ENCODE assay signal across 18 cellular contexts in genomic region chr21:42286416-42286815, GRCh38. TPM values are rescaled to one million over a fixed set of nuclear protein-coding genes. Genes with fewer than 3 reads are reported as not detected.
A peak's percentile ranks its signal among the peaks of the same experiment; 100 is the strongest.
DNase-seq lines count a peak whose midpoint lies in the region; ATAC-seq, FAIRE-seq and TF ChIP-seq lines count a peak whose summit lies in the region.
"Had no signal": no experiment of that assay in that cellular context is flagged by ENCODE, and none has a peak within 500 bp of the region (broad histone marks: within the 10 kb centered on the region; RNA-seq: fewer than 3 reads in every experiment).

No MANE protein-coding gene starts in this region.

- RAD21 ChIA-PET in GM12878 (lab: Charles Lee; ENCODE audit: unreplicated experiment), result interaction anchor here (0.7 to 2.3 kb wide), 18 partner anchors 10 to 250 kb away, joined by 3 to 25 read pairs (median 4); no protein-coding TSS in a partner anchor

- no peak overlapping the region for H2AFZ ChIP-seq in GM12878 (ENCODE audit: control insufficient read depth, low read depth, low read length)

- 30% methylated on average over 12 of the region's 12 CpGs for WGBS in GM12878 (ENCODE audit: insufficient coverage, insufficient replicate concordance, low lambda C conversion rate, missing lambda C conversion rate)

- H3K36me3 ChIP-seq in CD4-positive, CD25-positive, alpha-beta regulatory T cell (ENCODE audit: control insufficient read depth, insufficient read depth, low read length), result peaks cover 77% of the 10 kb centered on the region
- no peaks in the 10 kb centered on the region for H3K36me3 ChIP-seq in GM12878 (ENCODE audit: control insufficient read depth in 2 of 2, insufficient read depth in 2 of 2, low read length in 1 of 2)
- H3K36me3 ChIP-seq: right lobe of liver had no signal

- SMC1A ChIA-PET in GM12878 (lab: Charles Lee; ENCODE audit: uncharacterized antibody, unreplicated experiment), result interaction anchor here (1.0 to 4.8 kb wide), 15 partner anchors 14 to 252 kb away, joined by 3 to 34 read pairs (median 7); no protein-coding TSS in a partner anchor

- no peak for ATAC-seq in CD4-positive, CD25-positive, alpha-beta regulatory T cell (ENCODE audit: low read depth in 2 of 2)
- ATAC-seq in GM18907 (IDR thresholded peaks at IDR 0.05; ENCODE audit: unreplicated experiment) (peak; percentile 73), HG02885 (IDR thresholded peaks at IDR 0.05; ENCODE audit: poor library complexity, unreplicated experiment) (peak; percentile 60), GM12878 (peak; percentile 87), GM21423 (IDR thresholded peaks at IDR 0.05; ENCODE audit: unreplicated experiment) (no peak)
- ATAC-seq: right lobe of liver had no signal

- H4K20me1 ChIP-seq in GM12878 (ENCODE audit: control insufficient read depth, insufficient read depth), result no peaks in the 10 kb centered on the region

- TF ChIP-seq POLR2A in GM12878 (IDR thresholded peaks at IDR 0.05; ENCODE audit: low read depth, low read length), result no peak

- H3K4me2 ChIP-seq in GM12878 (ENCODE audit: control insufficient read depth, insufficient read depth), result peak overlapping the region; percentile 91

- no peak overlapping the region for H3K27ac ChIP-seq in CD4-positive, CD25-positive, alpha-beta regulatory T cell (ENCODE audit: insufficient read depth, low read length, poor library complexity, severe bottlenecking)
- H3K27ac ChIP-seq in GM12878 (ENCODE audit: control insufficient read depth, insufficient read depth), result peak overlapping the region; percentile 4; the same call in 1 of the 2 replicates
- H3K27ac ChIP-seq: right lobe of liver had no signal

- BruUV-seq in GM12878 (replicated peaks; lab: Mats Ljungman, UMichigan), result no TSS peak

- no peak overlapping the region for H3K4me3 Mint-ChIP-seq in CD4-positive, CD25-positive, alpha-beta regulatory T cell
- H3K4me3 Mint-ChIP-seq: activated CD4-positive, alpha-beta T cell treated with anti-CD3 and anti-CD28 coated beads, Interleukin-2, amount 10 ng/mL, durations not matched to agents 7 days and 5 days; activated T-helper 1 cell treated with anti-CD3 and anti-CD28 coated beads, Interleukin-12 subunit alpha, Interleukin-12 subunit beta, Interleukin-2, Interleukin-4 antibody, amounts not matched to agents 30 ng/mL and 10 ng/mL and 1 ng/mL, durations not matched to agents 14 hours and 24 hours and 36 hours; type B pancreatic cell had no signal

- peaks cover 66% of the 10 kb centered on the region for H3K36me3 Mint-ChIP-seq in CD4-positive, CD25-positive, alpha-beta regulatory T cell

- H3K9me3 ChIP-seq in CD4-positive, CD25-positive, alpha-beta regulatory T cell (ENCODE audit: control insufficient read depth in 2 of 2, low read length in 2 of 2), result no peaks in the 10 kb centered on the region
- H3K9me3 ChIP-seq in GM12878 (replicated peaks; ENCODE audit: control insufficient read depth, insufficient read depth, low read length), result no peaks in the 10 kb centered on the region; the same call in 2 of the 3 replicates
- H3K9me3 ChIP-seq: right lobe of liver had no signal

- H3K27me3 ChIP-seq in CD4-positive, CD25-positive, alpha-beta regulatory T cell (ENCODE audit: control insufficient read depth, insufficient read depth, low read length), result no peaks in the 10 kb centered on the region
- no peaks in the 10 kb centered on the region for H3K27me3 ChIP-seq in GM12878 (replicated peaks in 1 of 2; ENCODE audit: control insufficient read depth in 2 of 2, insufficient read depth in 2 of 2, low read length in 1 of 2)
- H3K27me3 ChIP-seq: right lobe of liver had no signal

- peaks cover 0 to 3% (median 0%) of the 10 kb centered on the region in 7 donors for H3K9me3 Mint-ChIP-seq in CD4-positive, CD25-positive, alpha-beta regulatory T cell
- H3K9me3 Mint-ChIP-seq: activated CD4-positive, alpha-beta T cell treated with anti-CD3 and anti-CD28 coated beads, Interleukin-2, amount 10 ng/mL, durations not matched to agents 7 days and 5 days; activated T-helper 1 cell treated with anti-CD3 and anti-CD28 coated beads, Interleukin-12 subunit alpha, Interleukin-12 subunit beta, Interleukin-2, Interleukin-4 antibody, amounts not matched to agents 30 ng/mL and 10 ng/mL and 1 ng/mL, durations not matched to agents 14 hours and 24 hours and 36 hours had no signal

- H3K9ac ChIP-seq in GM12878 (ENCODE audit: control insufficient read depth, insufficient read depth, low read length), result peak overlapping the region; percentile 4

- CTCF ChIA-PET in GM12878 (lab: Yijun Ruan, JAX), result interaction anchor here (1.1 to 2.2 kb wide), 5 partner anchors 23 to 141 kb away, joined by 5 to 25 read pairs (median 6); no protein-coding TSS in a partner anchor

- no peak for TF ChIP-seq CTCF in GM12878 (IDR thresholded peaks at IDR 0.05 in 2 of 3, conservative IDR thresholded peaks at IDR 0.05 in 1 of 3; ENCODE audit: control insufficient read depth in 2 of 3, extremely low read depth in 1 of 3, insufficient read depth in 1 of 3, low read depth in 3 of 3, low read length in 3 of 3)

- POLR2A ChIA-PET in GM12878 (lab: Charles Lee), result interaction anchor here (1.0 to 2.2 kb wide), 6 partner anchors 17 to 137 kb away, joined by 3 to 12 read pairs (median 3); no protein-coding TSS in a partner anchor

- no peaks in the 10 kb centered on the region for H3K79me2 ChIP-seq in GM12878 (ENCODE audit: control insufficient read depth, insufficient read depth, low read length)

- FAIRE-seq in GM12878 (lab: Jason Lieb, UNC), result no peak

- in situ Hi-C loops in GM12878 (cut with MboI), result loop anchor here (5.0 kb wide), 1 partner anchor 39 kb away; no protein-coding TSS in a partner anchor

- TF ChIP-seq EP300 in GM12878 (IDR thresholded peaks at IDR 0.05; ENCODE audit: borderline replicate concordance in 1 of 2, control insufficient read depth in 1 of 2, low read depth in 2 of 2, low read length in 2 of 2), result peak; percentile 57 to 72; a peak in 2 of 4 replicates

- intact Hi-C loops in GM12878 (cut with micrococcal nuclease; ENCODE audit: unreplicated experiment), result loop anchor here (5.0 kb wide), 2 partner anchors 46 to 49 kb away; no protein-coding TSS in a partner anchor

- no peaks in the 10 kb centered on the region for H3K4me1 Mint-ChIP-seq in CD4-positive, CD25-positive, alpha-beta regulatory T cell
- H3K4me1 Mint-ChIP-seq: activated CD4-positive, alpha-beta T cell treated with anti-CD3 and anti-CD28 coated beads, Interleukin-2, amount 10 ng/mL, durations not matched to agents 7 days and 5 days had no signal

- no peaks in the 10 kb centered on the region for H3K4me1 ChIP-seq in CD4-positive, CD25-positive, alpha-beta regulatory T cell (ENCODE audit: control insufficient read depth, insufficient read depth, low read length, poor library complexity, severe bottlenecking)
- peaks cover 28% of the 10 kb centered on the region for H3K4me1 ChIP-seq in GM12878 (ENCODE audit: control insufficient read depth, insufficient read depth, low read length)
- H3K4me1 ChIP-seq: right lobe of liver had no signal

- H3K27ac Mint-ChIP-seq in CD4-positive, CD25-positive, alpha-beta regulatory T cell, result peak overlapping the region in 2 of 3 donors; percentile 48 to 56
- H3K27ac Mint-ChIP-seq: activated CD4-positive, alpha-beta T cell treated with anti-CD3 and anti-CD28 coated beads, Interleukin-2, amount 10 ng/mL, durations not matched to agents 7 days and 5 days; activated T-helper 1 cell treated with anti-CD3 and anti-CD28 coated beads, Interleukin-12 subunit alpha, Interleukin-12 subunit beta, Interleukin-2, Interleukin-4 antibody, amounts not matched to agents 30 ng/mL and 10 ng/mL and 1 ng/mL, durations not matched to agents 14 hours and 24 hours and 36 hours; type B pancreatic cell had no signal

- TF ChIP-seq RAD21 in GM12878 (IDR thresholded peaks at IDR 0.05; ENCODE audit: insufficient read depth, low read depth, low read length), result no peak

- no peaks in the 10 kb centered on the region for H3K27me3 Mint-ChIP-seq in CD4-positive, CD25-positive, alpha-beta regulatory T cell
- H3K27me3 Mint-ChIP-seq: activated CD4-positive, alpha-beta T cell treated with anti-CD3 and anti-CD28 coated beads, Interleukin-2, amount 10 ng/mL, durations not matched to agents 7 days and 5 days had no signal

- DNase-seq in CD4-positive, CD25-positive, alpha-beta regulatory T cell, result no peak
- DNase-seq in GM12878 (ENCODE audit: low read depth, low spot score) (no peak), NCI-H446 (lab: John Stamatoyannopoulos, UW) (no peak), cerebellar nuclear complex (lab: John Stamatoyannopoulos, UW) (no peak), NCI-H524 (lab: John Stamatoyannopoulos, UW) (no peak)
- DNase-seq: activated CD4-positive, alpha-beta T cell treated with anti-CD3 and anti-CD28 coated beads, Interleukin-2, amount 10 ng/mL, durations not matched to agents 7 days and 5 days; aorta; erythroblast; MV-4-11; NCI-H2107; right lobe of liver; stimulated activated CD4-positive, alpha-beta T cell treated with anti-CD3 and anti-CD28 coated beads, Interleukin-4, amount 100 ng/mL, for 1 hour had no signal

- no peak overlapping the region for H3K4me3 ChIP-seq in CD4-positive, CD25-positive, alpha-beta regulatory T cell (ENCODE audit: low read depth, low read length)
- peak overlapping the region; percentile 47 for H3K4me3 ChIP-seq in GM12878
- H3K4me3 ChIP-seq: right lobe of liver had no signal

TF ChIP-seq in GM12878, 131 proteins besides CTCF, POLR2A, EP300 and RAD21 (continues in another document):
- TF ChIP-seq NRF1 (conservative IDR thresholded peaks at IDR 0.05; ENCODE audit: low read depth, low read length) (no peak), NBN (IDR thresholded peaks at IDR 0.05) (peak; percentile 91)

RNA-seq across cellular contexts. Expression of gene TFF3, which starts 28.8 kb away (rescaled TPM):
- not detected for total RNA-seq in CD4-positive, CD25-positive, alpha-beta regulatory T cell
- not detected for polyA plus RNA-seq in CD4-positive, CD25-positive, alpha-beta regulatory T cell
- not detected in 2 replicates for total RNA-seq in GM12878 (2013; cell fraction: nucleolus; rRNA removed)
- total RNA-seq in GM12878 (2014; rRNA removed) (not detected in 2 replicates), GM12878 (2014; rRNA removed; fragmentation: Illumina TruSeq; extraction: Trizol) (not detected in 2 replicates), GM12878 (2021) (0.74 TPM in 1 of 2 replicates, not detected in the other)
- polyA plus RNA-seq in GM12878 (2011; ENCODE audit: low read depth), result not detected
- polyA plus RNA-seq in GM12878 (2011; rRNA removed) (not detected in 2 replicates), GM12878 (2014; fragmentation: Illumina TruSeq; extraction: Trizol) (not detected in 2 replicates), GM12878 (2014; fragmentation: Nextera tagmentation; extraction: Ambion mirVana) (not detected), GM12878 (2014; rRNA removed) (not detected in 2 replicates), GM12878 (2016; fragmentation: Nextera tagmentation; extraction: Ambion mirVana) (not detected)
- polyA plus RNA-seq in GM12878 (2011; cell fraction: cytosol; rRNA removed), result not detected in 2 replicates
- not detected in 2 replicates for polyA plus RNA-seq in GM12878 (2011; cell fraction: nucleus; rRNA removed)
- not detected in 2 replicates for polyA plus RNA-seq in GM12878 (2012)
- polyA minus RNA-seq in GM12878 (2011; rRNA and poly(A)+ RNA removed), result not detected in 2 replicates
- polyA minus RNA-seq in GM12878 (2011; cell fraction: cytosol; rRNA and poly(A)+ RNA removed), result not detected in 2 replicates
- not detected in 2 replicates for polyA minus RNA-seq in GM12878 (2011; cell fraction: nucleus; rRNA and poly(A)+ RNA removed)
- total RNA-seq: activated CD4-positive, alpha-beta T cell treated with anti-CD3 and anti-CD28 coated beads, Interleukin-2, amount 10 ng/mL, durations not matched to agents 7 days and 5 days; activated T-helper 1 cell treated with anti-CD3 and anti-CD28 coated beads, Interleukin-12 subunit alpha, Interleukin-12 subunit beta, Interleukin-2, Interleukin-4 antibody, amounts not matched to agents 30 ng/mL and 10 ng/mL and 1 ng/mL, durations not matched to agents 14 hours and 24 hours and 36 hours; T-helper 2 cell treated with Interferon-gamma antibody and Interleukin-4, amounts not matched to agents 100 ng/mL and 5 ng/mL, for 36 hours had no signal

Comparison
In these comparisons a context has a peak if more than half of its experiments do, and no peak if none do; other contexts are left out.
1. ATAC-seq: peak in GM18907 (single experiment), HG02885 (single experiment) and GM12878 (single experiment); none in CD4-positive, CD25-positive, alpha-beta regulatory T cell (0 of 2) and GM21423 (single experiment).